In genomic region chr22:21857501-21857914, GRCh38 we compare ENCODE assay signal across 9 cellular contexts. TPM values are rescaled to one million over a fixed set of nuclear protein-coding genes. Genes with fewer than 3 reads are reported as not detected.
A peak's percentile ranks its signal among the peaks of the same experiment; 100 is the strongest.
DNase-seq lines count a peak whose midpoint lies in the region; ATAC-seq and TF ChIP-seq lines count a peak whose summit lies in the region.
"Had no signal": no experiment of that assay in that cellular context is flagged by ENCODE, and none has a peak within 500 bp of the region (broad histone marks: within the 10 kb centered on the region; RNA-seq: fewer than 3 reads in every experiment).

No MANE protein-coding gene starts in this region.

- H3K79me2 ChIP-seq in GM23248 (ENCODE audit: insufficient read depth): peaks cover 100% of the 10 kb centered on the region
- peaks cover 100% of the 10 kb centered on the region for H3K79me2 ChIP-seq in neural progenitor cell (ENCODE audit: low read depth)

- H3K4me1 ChIP-seq in Caco-2: peaks cover 32% of the 10 kb centered on the region
- H3K4me1 ChIP-seq in GM23248 (ENCODE audit: insufficient read depth): peaks cover 9% of the 10 kb centered on the region; the same call in 1 of the 2 replicates
- H3K4me1 ChIP-seq in neural progenitor cell: peaks cover 29% of the 10 kb centered on the region

- H3K27ac Mint-ChIP-seq in Caco-2 (ENCODE audit: unreplicated experiment) (peak overlapping the region; percentile 63), activated B cell treated with CpG ODN at 0.5 μM for 24 hours (peak overlapping the region; percentile 46), naive B cell (peak overlapping the region in 5 of 6 donors; percentile 13 to 92 (median 66)), neural progenitor cell (no peak overlapping the region)

- DNase-seq in Caco-2 (peak in 1 of 2 experiments; percentile 18), GM23248 (peak; percentile 21), activated B cell treated with CpG ODN at 0.5 μM for 24 hours (no peak), naive B cell (peak; percentile 12), HuH-7.5 (ENCODE audit: low spot score) (no peak), neural progenitor cell (ENCODE audit: low spot score) (no peak), SW480 (ENCODE audit: low spot score) (no peak), midbrain (lab: John Stamatoyannopoulos, UW) (no peak)
- DNase-seq: lower lobe of right lung had no signal

- H3F3A ChIP-seq in GM23248 (ENCODE audit: insufficient read depth) (0 out of 2 replicates have a peak, but pooled peaks cover 4% of the 10 kb centered on the region), neural progenitor cell (ENCODE audit: low read depth) (peaks cover 8% of the 10 kb centered on the region)

- H3K27me3 ChIP-seq in Caco-2 (replicated peaks; ENCODE audit: control insufficient read depth, insufficient read depth, low read length) (no peaks in the 10 kb centered on the region), GM23248 (replicated peaks; ENCODE audit: insufficient read depth) (no peaks in the 10 kb centered on the region), neural progenitor cell (no peaks in the 10 kb centered on the region)

- H3K4me3 ChIP-seq in Caco-2 (ENCODE audit: low read depth, low read length): no peak overlapping the region
- no peak overlapping the region for H3K4me3 ChIP-seq in GM23248
- H3K4me3 ChIP-seq in neural progenitor cell: no peak overlapping the region
- H3K4me3 ChIP-seq: lower lobe of right lung had no signal

- H3K36me3 ChIP-seq in Caco-2 (ENCODE audit: control insufficient read depth, insufficient read depth, low read length): no peaks in the 10 kb centered on the region
- H3K36me3 ChIP-seq in GM23248 (ENCODE audit: low read depth): no peaks in the 10 kb centered on the region
- no peaks in the 10 kb centered on the region for H3K36me3 ChIP-seq in neural progenitor cell
- H3K36me3 ChIP-seq: lower lobe of right lung had no signal

- H3K9me2 ChIP-seq in GM23248 (ENCODE audit: insufficient read depth): no peaks in the 10 kb centered on the region

- POLR2A ChIA-PET in Caco-2 (lab: Charles Lee) (no interaction called here), activated B cell treated with CpG ODN at 0.5 μM for 24 hours (lab: Charles Lee) (interaction anchor here (2.2 kb wide), 1 partner anchor 10 kb away, joined by 10 read pairs; the partner anchor contains the start of gene MAPK1)

- H3K27me3 Mint-ChIP-seq in Caco-2 (ENCODE audit: insufficient read depth, unreplicated experiment) (no peaks in the 10 kb centered on the region), activated B cell treated with CpG ODN at 0.5 μM for 24 hours (no peaks in the 10 kb centered on the region), naive B cell (no peaks in the 10 kb centered on the region), neural progenitor cell (ENCODE audit: insufficient read depth, low read depth) (peaks cover 2% of the 10 kb centered on the region)

- H3K4me2 ChIP-seq in GM23248 (ENCODE audit: unreplicated experiment) (no peak overlapping the region), neural progenitor cell (no peak overlapping the region)

- WGBS in GM23248 (ENCODE audit: low coverage in 1 of 2, low lambda C conversion rate in 2 of 2, missing lambda C conversion rate in 2 of 2), 2 experiments: 65 to 67% methylated on average over 4 of the region's 4 CpGs

- ATAC-seq in activated B cell treated with CpG ODN at 0.5 μM for 24 hours (ENCODE audit: low read depth): peak; percentile 78
- ATAC-seq in naive B cell (ENCODE audit: low read depth in 2 of 2): peak; percentile 73 to 84

- H2AFZ ChIP-seq in GM23248 (no peak overlapping the region), neural progenitor cell (replicated peaks) (no peak overlapping the region)

- H3K4me1 Mint-ChIP-seq in Caco-2 (ENCODE audit: low read depth, unreplicated experiment): peaks cover 49% of the 10 kb centered on the region
- H3K4me1 Mint-ChIP-seq in activated B cell treated with CpG ODN at 0.5 μM for 24 hours: peaks cover 91% of the 10 kb centered on the region
- H3K4me1 Mint-ChIP-seq in naive B cell: peaks cover 64 to 98% (median 84%) of the 10 kb centered on the region in 3 donors
- H3K4me1 Mint-ChIP-seq in neural progenitor cell: peaks cover 27% of the 10 kb centered on the region

- TF ChIP-seq CTCF in Caco-2 (IDR thresholded peaks at IDR 0.05; ENCODE audit: insufficient read depth in 1 of 2, low read depth in 1 of 2, low read length in 1 of 2, severe bottlenecking in 1 of 2, unreplicated experiment in 1 of 2) (no peak), activated B cell treated with CpG ODN at 0.5 μM for 24 hours (IDR thresholded peaks at IDR 0.05) (no peak), neural progenitor cell (IDR thresholded peaks at IDR 0.05) (no peak)

- intact Hi-C loops in Caco-2 (cut with micrococcal nuclease; ENCODE audit: unreplicated experiment) (no loop called here), activated B cell treated with CpG ODN at 0.5 μM for 24 hours (cut with micrococcal nuclease) (no loop called here)

- no TSS peak for BruUV-seq in Caco-2 (replicated peaks; lab: Mats Ljungman, UMichigan)

- CTCF ChIA-PET in Caco-2 (lab: Charles Lee): no interaction called here
- CTCF ChIA-PET in activated B cell treated with CpG ODN at 0.5 μM for 24 hours (lab: Charles Lee): no interaction called here

- in situ Hi-C loops in GM23248 (cut with MboI): no loop called here

- H3K9ac ChIP-seq in GM23248 (no peak overlapping the region), neural progenitor cell (no peak overlapping the region)

- H3K27ac ChIP-seq in GM23248 (no peak overlapping the region), neural progenitor cell (no peak overlapping the region)
- H3K27ac ChIP-seq: lower lobe of right lung had no signal

- H3K9me3 ChIP-seq in Caco-2 (no peaks in the 10 kb centered on the region), GM23248 (ENCODE audit: low read depth) (no peaks in the 10 kb centered on the region), neural progenitor cell (ENCODE audit: low read depth) (no peaks in the 10 kb centered on the region)
- H3K9me3 ChIP-seq: lower lobe of right lung had no signal

- H3K36me3 Mint-ChIP-seq in Caco-2 (ENCODE audit: insufficient read depth, unreplicated experiment) (peaks cover 11% of the 10 kb centered on the region), activated B cell treated with CpG ODN at 0.5 μM for 24 hours (ENCODE audit: low read depth) (peaks cover 19% of the 10 kb centered on the region), naive B cell (no peaks in the 10 kb centered on the region), neural progenitor cell (peaks cover 32% of the 10 kb centered on the region)

- peak overlapping the region; percentile 4 for H3K4me3 Mint-ChIP-seq in Caco-2 (ENCODE audit: unreplicated experiment)
- H3K4me3 Mint-ChIP-seq in activated B cell treated with CpG ODN at 0.5 μM for 24 hours: peak overlapping the region; percentile 1
- peak overlapping the region in 3 of 8 donors; percentile 13 to 64 (median 32) for H3K4me3 Mint-ChIP-seq in naive B cell
- no peak overlapping the region for H3K4me3 Mint-ChIP-seq in neural progenitor cell

- H4K20me1 ChIP-seq in GM23248 (ENCODE audit: insufficient read depth): peaks cover 65% of the 10 kb centered on the region
- H4K20me1 ChIP-seq in neural progenitor cell (ENCODE audit: low read depth): peaks cover 83% of the 10 kb centered on the region

- H3K9me3 Mint-ChIP-seq in Caco-2 (ENCODE audit: unreplicated experiment): no peaks in the 10 kb centered on the region
- H3K9me3 Mint-ChIP-seq in activated B cell treated with CpG ODN at 0.5 μM for 24 hours: no peaks in the 10 kb centered on the region
- H3K9me3 Mint-ChIP-seq in naive B cell: no peaks in the 10 kb centered on the region
- H3K9me3 Mint-ChIP-seq in neural progenitor cell: peaks cover 9% of the 10 kb centered on the region

RNA-seq across cellular contexts. Expression of gene MAPK1, which starts 9.9 kb away (rescaled TPM):
- total RNA-seq in Caco-2 (2022) (135 and 136 TPM in 2 replicates), activated B cell treated with CpG ODN at 0.5 μM for 24 hours (130 and 149 TPM in 2 replicates), neural progenitor cell (ENCODE audit: low replicate concordance) (44.7 and 61.4 TPM in 2 replicates)
- 70.2 and 72.3 TPM in 2 replicates for total RNA-seq in GM23248 (2014; rRNA removed; shearing (Covaris generic))
- polyA plus RNA-seq in GM23248 (2016; fragmentation: Nextera tagmentation; extraction: Ambion mirVana) (76.0 and 83.6 TPM in 2 replicates), naive B cell (ENCODE audit: low read depth in 6 of 6) (100 to 1,000 TPM in 2 of 6 donors, 10 to 100 TPM in 4; 68.6 to 114 (median 93.2) TPM)

Comparison
In these comparisons a context has a peak if more than half of its experiments do, and no peak if none do; other contexts are left out.
1. DNase-seq: peak in GM23248 (single experiment) and naive B cell (single experiment); none in activated B cell treated with CpG ODN at 0.5 μM for 24 hours (single experiment), HuH-7.5 (single experiment), neural progenitor cell (single experiment), SW480 (single experiment) and midbrain (single experiment).